In the genomic region with DNA sequence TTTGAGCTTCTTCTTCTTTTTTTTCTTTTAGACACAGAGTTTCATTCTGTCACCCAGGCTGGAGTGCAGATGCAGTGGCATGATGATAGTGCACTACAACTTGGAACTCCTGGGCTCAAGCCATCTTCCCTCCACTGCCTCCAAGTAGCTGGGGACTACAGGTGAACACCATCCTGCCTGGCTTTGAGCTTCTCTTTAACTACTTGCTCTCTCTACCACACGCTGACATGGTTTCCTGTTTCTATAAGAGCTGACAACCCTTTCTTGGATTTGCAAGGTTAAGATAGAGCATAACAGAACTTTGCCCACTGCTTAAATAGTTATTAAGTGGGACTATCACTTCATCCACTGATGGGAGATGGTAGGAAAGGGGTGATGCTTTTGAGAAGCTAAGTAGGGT, we compare ENCODE assay signal across 1 cellular context.
TF ChIP-seq lines count a peak whose summit lies in the region.

No MANE protein-coding gene starts in this region.

TF ChIP-seq in HCT116, 20 proteins besides CTCF, POLR2A, EP300 and RAD21:
- TF ChIP-seq SRF (IDR thresholded peaks at IDR 0.05; ENCODE audit: low read depth) (no peak), EZH2 (IDR thresholded peaks at IDR 0.05) (no peak), ZNF274 (IDR thresholded peaks at IDR 0.05; ENCODE audit: low read depth, low read length) (no peak), JUND (IDR thresholded peaks at IDR 0.05) (no peak), TCF7L2 (IDR thresholded peaks at IDR 0.05; ENCODE audit: borderline replicate concordance, extremely low read depth, insufficient read depth, insufficient read length) (no peak), SP1 (IDR thresholded peaks at IDR 0.05; ENCODE audit: low read depth) (no peak), CBX3 (IDR thresholded peaks at IDR 0.05; ENCODE audit: low read depth) (no peak), POLR2AphosphoS5 (IDR thresholded peaks at IDR 0.05; ENCODE audit: low read depth, low read length) (no peak), CEBPB (IDR thresholded peaks at IDR 0.05; ENCODE audit: low read depth) (no peak), ZFX (IDR thresholded peaks at IDR 0.05) (no peak), FOSL1 (IDR thresholded peaks at IDR 0.05; ENCODE audit: low read depth) (no peak), YY1 (IDR thresholded peaks at IDR 0.05; ENCODE audit: extremely low read depth, insufficient replicate concordance, low read depth, low read length) (no peak), SIN3A (IDR thresholded peaks at IDR 0.05; ENCODE audit: low read depth) (no peak), ELF1 (IDR thresholded peaks at IDR 0.05; ENCODE audit: borderline replicate concordance, low read depth) (no peak)
- TF ChIP-seq, protein P1, sequence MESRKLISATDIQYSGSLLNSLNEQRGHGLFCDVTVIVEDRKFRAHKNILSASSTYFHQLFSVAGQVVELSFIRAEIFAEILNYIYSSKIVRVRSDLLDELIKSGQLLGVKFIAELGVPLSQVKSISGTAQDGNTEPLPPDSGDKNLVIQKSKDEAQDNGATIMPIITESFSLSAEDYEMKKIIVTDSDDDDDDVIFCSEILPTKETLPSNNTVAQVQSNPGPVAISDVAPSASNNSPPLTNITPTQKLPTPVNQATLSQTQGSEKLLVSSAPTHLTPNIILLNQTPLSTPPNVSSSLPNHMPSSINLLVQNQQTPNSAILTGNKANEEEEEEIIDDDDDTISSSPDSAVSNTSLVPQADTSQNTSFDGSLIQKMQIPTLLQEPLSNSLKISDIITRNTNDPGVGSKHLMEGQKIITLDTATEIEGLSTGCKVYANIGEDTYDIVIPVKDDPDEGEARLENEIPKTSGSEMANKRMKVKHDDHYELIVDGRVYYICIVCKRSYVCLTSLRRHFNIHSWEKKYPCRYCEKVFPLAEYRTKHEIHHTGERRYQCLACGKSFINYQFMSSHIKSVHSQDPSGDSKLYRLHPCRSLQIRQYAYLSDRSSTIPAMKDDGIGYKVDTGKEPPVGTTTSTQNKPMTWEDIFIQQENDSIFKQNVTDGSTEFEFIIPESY (IDR thresholded peaks at IDR 0.05; ENCODE audit: extremely low read depth, insufficient replicate concordance, low read length) = no peak
- TF ChIP-seq, protein P2, sequence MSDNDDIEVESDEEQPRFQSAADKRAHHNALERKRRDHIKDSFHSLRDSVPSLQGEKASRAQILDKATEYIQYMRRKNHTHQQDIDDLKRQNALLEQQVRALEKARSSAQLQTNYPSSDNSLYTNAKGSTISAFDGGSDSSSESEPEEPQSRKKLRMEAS (IDR thresholded peaks at IDR 0.05) = no peak
- TF ChIP-seq, protein P3, sequence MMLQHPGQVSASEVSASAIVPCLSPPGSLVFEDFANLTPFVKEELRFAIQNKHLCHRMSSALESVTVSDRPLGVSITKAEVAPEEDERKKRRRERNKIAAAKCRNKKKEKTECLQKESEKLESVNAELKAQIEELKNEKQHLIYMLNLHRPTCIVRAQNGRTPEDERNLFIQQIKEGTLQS (IDR thresholded peaks at IDR 0.05) = no peak
- TF ChIP-seq, protein P4, sequence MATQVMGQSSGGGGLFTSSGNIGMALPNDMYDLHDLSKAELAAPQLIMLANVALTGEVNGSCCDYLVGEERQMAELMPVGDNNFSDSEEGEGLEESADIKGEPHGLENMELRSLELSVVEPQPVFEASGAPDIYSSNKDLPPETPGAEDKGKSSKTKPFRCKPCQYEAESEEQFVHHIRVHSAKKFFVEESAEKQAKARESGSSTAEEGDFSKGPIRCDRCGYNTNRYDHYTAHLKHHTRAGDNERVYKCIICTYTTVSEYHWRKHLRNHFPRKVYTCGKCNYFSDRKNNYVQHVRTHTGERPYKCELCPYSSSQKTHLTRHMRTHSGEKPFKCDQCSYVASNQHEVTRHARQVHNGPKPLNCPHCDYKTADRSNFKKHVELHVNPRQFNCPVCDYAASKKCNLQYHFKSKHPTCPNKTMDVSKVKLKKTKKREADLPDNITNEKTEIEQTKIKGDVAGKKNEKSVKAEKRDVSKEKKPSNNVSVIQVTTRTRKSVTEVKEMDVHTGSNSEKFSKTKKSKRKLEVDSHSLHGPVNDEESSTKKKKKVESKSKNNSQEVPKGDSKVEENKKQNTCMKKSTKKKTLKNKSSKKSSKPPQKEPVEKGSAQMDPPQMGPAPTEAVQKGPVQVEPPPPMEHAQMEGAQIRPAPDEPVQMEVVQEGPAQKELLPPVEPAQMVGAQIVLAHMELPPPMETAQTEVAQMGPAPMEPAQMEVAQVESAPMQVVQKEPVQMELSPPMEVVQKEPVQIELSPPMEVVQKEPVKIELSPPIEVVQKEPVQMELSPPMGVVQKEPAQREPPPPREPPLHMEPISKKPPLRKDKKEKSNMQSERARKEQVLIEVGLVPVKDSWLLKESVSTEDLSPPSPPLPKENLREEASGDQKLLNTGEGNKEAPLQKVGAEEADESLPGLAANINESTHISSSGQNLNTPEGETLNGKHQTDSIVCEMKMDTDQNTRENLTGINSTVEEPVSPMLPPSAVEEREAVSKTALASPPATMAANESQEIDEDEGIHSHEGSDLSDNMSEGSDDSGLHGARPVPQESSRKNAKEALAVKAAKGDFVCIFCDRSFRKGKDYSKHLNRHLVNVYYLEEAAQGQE (IDR thresholded peaks at IDR 0.05; ENCODE audit: low read depth) = no peak
